12 cellular contexts compared by ENCODE assay signal in the genomic region with DNA sequence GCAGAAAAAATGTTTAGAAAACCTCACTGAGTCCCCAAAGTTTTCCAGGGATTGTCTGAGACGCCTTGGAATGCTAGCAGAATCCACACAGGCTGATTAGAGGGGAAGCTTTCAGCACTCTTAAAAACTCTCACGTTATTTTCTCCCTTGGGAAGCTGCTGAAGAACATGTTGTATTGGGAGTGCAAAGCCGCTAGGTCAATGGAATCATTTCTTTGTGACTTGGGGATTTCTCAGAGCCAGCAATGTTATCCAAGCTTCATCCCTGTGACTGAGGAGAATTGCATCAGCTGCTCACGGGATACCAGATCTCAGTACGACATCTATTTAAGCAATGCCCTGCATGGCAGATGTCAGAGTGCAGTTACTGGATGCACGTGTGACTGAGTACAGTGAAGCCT.
A peak's percentile ranks its signal among the peaks of the same experiment; 100 is the strongest.
DNase-seq lines count a peak whose midpoint lies in the region; FAIRE-seq and TF ChIP-seq lines count a peak whose summit lies in the region.
"Had no signal": no experiment of that assay in that cellular context is flagged by ENCODE, and none has a peak within 500 bp of the region (broad histone marks: within the 10 kb centered on the region; RNA-seq: fewer than 3 reads in every experiment).

No MANE protein-coding gene starts in this region.

- DNase-seq in NCI-H2171 (lab: John Stamatoyannopoulos, UW) (peak; percentile 47), lower leg skin (ENCODE audit: low spot score in 2 of 2) (peak; percentile 83 to 86), mesenteric fat pad (ENCODE audit: low spot score) (no peak), kidney (no peak)
- no peak for DNase-seq in activated T-cell treated with anti-CD3 and anti-CD28 coated beads, Interleukin-2, amount 50 U/mL, for 24 hours
- DNase-seq: activated CD4-positive, alpha-beta T cell treated with anti-CD3 and anti-CD28 coated beads for 48 hours; activated naive CD4-positive, alpha-beta T cell treated with Interleukin-2 at 50 U/mL for 16 hours; effector memory CD8-positive, alpha-beta T cell; NCI-H446 treated with DMSO at 0.1 percent for 48 hours had no signal

- H3K9me3 ChIP-seq in endocrine pancreas (ENCODE audit: control insufficient read depth, low read length) = no peaks in the 10 kb centered on the region
- H3K9me3 ChIP-seq in subcutaneous abdominal adipose tissue (ENCODE audit: control insufficient read depth in 5 of 5, low read length in 5 of 5) = no peaks in the 10 kb centered on the region
- no peaks in the 10 kb centered on the region for H3K9me3 ChIP-seq in kidney (ENCODE audit: control insufficient read depth in 1 of 2, low read length in 2 of 2)

- H3K27ac ChIP-seq in subcutaneous abdominal adipose tissue (ENCODE audit: low read depth, low read length) (peak overlapping the region; percentile 11), kidney (ENCODE audit: low read depth in 2 of 2, low read length in 2 of 2) (peak overlapping the region in 1 of 2 donors; percentile 64)
- H3K27ac ChIP-seq: SK-N-MC had no signal

- no peaks in the 10 kb centered on the region for H3K36me3 Mint-ChIP-seq in activated T-cell treated with anti-CD3 and anti-CD28 coated beads, Interleukin-2, amount 50 U/mL, for 24 hours (ENCODE audit: low read depth)

- H3K4me1 ChIP-seq in endocrine pancreas (ENCODE audit: control insufficient read depth, insufficient read depth, low read length) (no peaks in the 10 kb centered on the region), subcutaneous abdominal adipose tissue (ENCODE audit: control insufficient read depth in 5 of 5, insufficient read depth in 5 of 5, low read length in 5 of 5) (peaks cover 6 to 21% (median 13%) of the 10 kb centered on the region in 5 donors), kidney (ENCODE audit: control insufficient read depth in 1 of 2, insufficient read depth in 1 of 2, low read depth in 1 of 2, low read length in 2 of 2) (no peaks in the 10 kb centered on the region)

- intact Hi-C loops in lower leg skin (cut with DNase I; ENCODE audit: low total_unique reads) = no loop called here
- intact Hi-C loops in kidney (cut with DNase I) = no loop called here

- no peak overlapping the region for H3K27ac Mint-ChIP-seq in activated T-cell treated with anti-CD3 and anti-CD28 coated beads, Interleukin-2, amount 50 U/mL, for 24 hours
- H3K27ac Mint-ChIP-seq: effector memory CD8-positive, alpha-beta T cell had no signal

- H3K4me3 ChIP-seq in endocrine pancreas (ENCODE audit: control insufficient read depth, insufficient read depth, low read length) = no peak overlapping the region
- H3K4me3 ChIP-seq in lower leg skin (ENCODE audit: low read depth, poor library complexity, severe bottlenecking) = no peak overlapping the region
- H3K4me3 ChIP-seq in subcutaneous abdominal adipose tissue (ENCODE audit: low read depth in 1 of 5, low read length in 5 of 5) = no peak overlapping the region
- H3K4me3 ChIP-seq in kidney (ENCODE audit: low read length in 2 of 2) = no peak overlapping the region
- H3K4me3 ChIP-seq: SK-N-MC had no signal

- peaks cover 22% of the 10 kb centered on the region for H3K9me3 Mint-ChIP-seq in activated T-cell treated with anti-CD3 and anti-CD28 coated beads, Interleukin-2, amount 50 U/mL, for 24 hours

- no peak for TF ChIP-seq CTCF in lower leg skin (IDR thresholded peaks at IDR 0.05)
- TF ChIP-seq CTCF in kidney (IDR thresholded peaks at IDR 0.05; ENCODE audit: borderline replicate concordance, extremely low read depth, insufficient read depth) = no peak

- FAIRE-seq in kidney (lab: Jason Lieb, UNC) = no peak

- no peaks in the 10 kb centered on the region for H3K27me3 Mint-ChIP-seq in activated T-cell treated with anti-CD3 and anti-CD28 coated beads, Interleukin-2, amount 50 U/mL, for 24 hours
- H3K27me3 Mint-ChIP-seq: effector memory CD8-positive, alpha-beta T cell had no signal

- H3K36me3 ChIP-seq in endocrine pancreas (ENCODE audit: control insufficient read depth, insufficient read depth, low read length) (no peaks in the 10 kb centered on the region), subcutaneous abdominal adipose tissue (ENCODE audit: control insufficient read depth in 5 of 5, insufficient read depth in 5 of 5, low read length in 5 of 5) (no peaks in the 10 kb centered on the region), kidney (ENCODE audit: control insufficient read depth in 1 of 2, insufficient read depth in 2 of 2, low read length in 2 of 2) (no peaks in the 10 kb centered on the region)

- 42 to 64% methylated on average over 6 of the region's 6 CpGs for WGBS in lower leg skin, 2 donors

- H3K27me3 ChIP-seq in endocrine pancreas (ENCODE audit: control insufficient read depth, insufficient read depth, low read length) (no peaks in the 10 kb centered on the region), subcutaneous abdominal adipose tissue (ENCODE audit: control insufficient read depth in 5 of 5, insufficient read depth in 4 of 5, low read length in 5 of 5) (no peaks in the 10 kb centered on the region)

- no peak overlapping the region for H3K4me3 Mint-ChIP-seq in activated T-cell treated with anti-CD3 and anti-CD28 coated beads, Interleukin-2, amount 50 U/mL, for 24 hours
- H3K4me3 Mint-ChIP-seq: effector memory CD8-positive, alpha-beta T cell had no signal

- no peak for TF ChIP-seq POLR2A in lower leg skin (IDR thresholded peaks at IDR 0.05)

- peak overlapping the region; percentile 13 for H3K9ac ChIP-seq in endocrine pancreas (ENCODE audit: control insufficient read depth, insufficient read depth, low read length)
- peak overlapping the region in 1 of 5 donors; percentile 8 for H3K9ac ChIP-seq in subcutaneous abdominal adipose tissue (ENCODE audit: low read length in 5 of 5)
- no peak overlapping the region for H3K9ac ChIP-seq in kidney (ENCODE audit: low read length in 2 of 2)

- H3K4me1 Mint-ChIP-seq in activated T-cell treated with anti-CD3 and anti-CD28 coated beads, Interleukin-2, amount 50 U/mL, for 24 hours (ENCODE audit: low read depth) = no peaks in the 10 kb centered on the region

Comparison
In these comparisons a context has a peak if more than half of its experiments do, and no peak if none do; other contexts are left out.
1. DNase-seq: peak in NCI-H2171 (single experiment) and lower leg skin (2 of 2); none in activated T-cell treated with anti-CD3 and anti-CD28 coated beads, Interleukin-2, amount 50 U/mL, for 24 hours (single experiment), mesenteric fat pad (single experiment) and kidney (single experiment).